Comparison of ENCODE assay signal across 9 cellular contexts in the genomic region with DNA sequence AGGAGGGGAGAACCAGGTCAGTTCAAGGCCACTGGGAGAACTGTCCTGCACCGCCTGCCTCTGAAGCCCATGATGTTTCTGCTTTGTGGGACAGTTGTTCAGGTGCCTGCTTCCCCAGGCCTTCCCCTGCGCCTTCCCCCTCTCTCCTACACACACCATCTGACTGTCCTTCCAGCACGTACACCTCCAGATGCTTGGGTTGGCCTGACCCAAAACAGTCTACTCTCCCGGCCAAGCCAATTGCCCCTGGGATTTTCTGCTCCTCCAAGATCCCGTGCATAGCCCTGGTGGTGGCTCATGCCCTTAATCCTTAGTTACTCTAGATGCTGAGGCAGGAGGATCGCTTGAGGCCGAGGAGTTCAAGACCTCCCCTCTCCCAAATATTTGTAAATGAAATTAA. TPM values are rescaled to one million over a fixed set of nuclear protein-coding genes. Genes with fewer than 3 reads are reported as not detected.
A peak's percentile ranks its signal among the peaks of the same experiment; 100 is the strongest.
DNase-seq lines count a peak whose midpoint lies in the region; ATAC-seq and TF ChIP-seq lines count a peak whose summit lies in the region.
"Had no signal": no experiment of that assay in that cellular context is flagged by ENCODE, and none has a peak within 500 bp of the region (broad histone marks: within the 10 kb centered on the region; RNA-seq: fewer than 3 reads in every experiment).

No MANE protein-coding gene starts in this region.

- ATAC-seq in GM23338: no peak; the same call in 2 of the 3 replicates
- ATAC-seq in GM19455 (IDR thresholded peaks at IDR 0.05; ENCODE audit: unreplicated experiment): no peak
- no peak for ATAC-seq in GM19023 (IDR thresholded peaks at IDR 0.05; ENCODE audit: unreplicated experiment)

- no peaks in the 10 kb centered on the region for H3K9me2 ChIP-seq in GM23338 (ENCODE audit: insufficient read depth)
- H3K9me2 ChIP-seq in SU-DHL-6 (replicated peaks; ENCODE audit: insufficient read depth, low read length): no peaks in the 10 kb centered on the region

- H3K9ac ChIP-seq in SU-DHL-6 (ENCODE audit: low read length): peak overlapping the region; percentile 78
- H3K9ac ChIP-seq in skeletal muscle satellite cell (ENCODE audit: low read depth, low read length): peak overlapping the region; percentile 79

- H3F3A ChIP-seq in GM23338 (replicated peaks; ENCODE audit: low read depth) (0 out of 2 replicates have a peak, but pooled peaks cover 16% of the 10 kb centered on the region), SU-DHL-6 (ENCODE audit: insufficient read depth) (peaks cover 24% of the 10 kb centered on the region)

- H2AFZ ChIP-seq in GM23338 (peak overlapping the region; percentile 100), SU-DHL-6 (ENCODE audit: low read depth, low read length, severe bottlenecking) (peak overlapping the region; percentile 95)

- H3K36me3 Mint-ChIP-seq in GM23338 (ENCODE audit: low read depth): peaks cover 8% of the 10 kb centered on the region; the same call in 2 of the 3 replicates
- H3K36me3 Mint-ChIP-seq in glutamatergic neuron (ENCODE audit: unreplicated experiment): no peaks in the 10 kb centered on the region

- H3K4me1 ChIP-seq in GM23338 (ENCODE audit: insufficient read depth) (peaks cover 6% of the 10 kb centered on the region; the same call in 1 of the 2 replicates), skeletal muscle satellite cell (ENCODE audit: control insufficient read depth, insufficient read depth, low read length) (peaks cover 18% of the 10 kb centered on the region)

- H3K9me3 Mint-ChIP-seq in GM23338 (no peaks in the 10 kb centered on the region; the same call in 2 of the 3 replicates), glutamatergic neuron (ENCODE audit: unreplicated experiment) (peaks cover 3% of the 10 kb centered on the region)

- H3K79me2 ChIP-seq in GM23338 (replicated peaks; ENCODE audit: insufficient read depth) (no peaks in the 10 kb centered on the region), SU-DHL-6 (ENCODE audit: insufficient read depth, low read length) (no peaks in the 10 kb centered on the region)

- no peaks in the 10 kb centered on the region for H3K9me3 ChIP-seq in SU-DHL-6 (ENCODE audit: insufficient read depth, low read length)
- no peaks in the 10 kb centered on the region for H3K9me3 ChIP-seq in skeletal muscle satellite cell (replicated peaks; ENCODE audit: low read length)

- TF ChIP-seq CTCF in GM23338 (conservative IDR thresholded peaks at IDR 0.05; ENCODE audit: low read depth in 2 of 2): no peak
- TF ChIP-seq CTCF in SU-DHL-6 (IDR thresholded peaks at IDR 0.05; ENCODE audit: insufficient read depth, low read length, poor library complexity, severe bottlenecking): no peak
- no peak for TF ChIP-seq CTCF in glutamatergic neuron (IDR thresholded peaks at IDR 0.05; ENCODE audit: partially characterized antibody, unreplicated experiment)

- peaks cover 11% of the 10 kb centered on the region for H3K27me3 Mint-ChIP-seq in GM23338 (ENCODE audit: insufficient read depth, low read depth, poor library complexity)
- H3K27me3 Mint-ChIP-seq in glutamatergic neuron (ENCODE audit: unreplicated experiment): peaks cover 7% of the 10 kb centered on the region

- peaks cover 16% of the 10 kb centered on the region for H3K4me1 Mint-ChIP-seq in GM23338
- H3K4me1 Mint-ChIP-seq in glutamatergic neuron (ENCODE audit: low read depth, unreplicated experiment): peaks cover 8% of the 10 kb centered on the region

- H3K4me2 ChIP-seq in GM23338 (peak overlapping the region; percentile 88), SU-DHL-6 (ENCODE audit: low read depth, low read length, poor library complexity, severe bottlenecking) (peak overlapping the region; percentile 98), skeletal muscle satellite cell (ENCODE audit: low read length) (peak overlapping the region; percentile 89)

- H3K27ac ChIP-seq in GM23338 (ENCODE audit: low read depth): no peak overlapping the region
- H3K27ac ChIP-seq in SU-DHL-6 (ENCODE audit: low read depth, low read length): peak overlapping the region; percentile 70

- peaks cover 11% of the 10 kb centered on the region; the same call in 1 of the 2 replicates for H3K27me3 ChIP-seq in GM23338 (ENCODE audit: insufficient read depth)
- H3K27me3 ChIP-seq in SU-DHL-6 (ENCODE audit: low read length): no peaks in the 10 kb centered on the region
- no peaks in the 10 kb centered on the region for H3K27me3 ChIP-seq in skeletal muscle satellite cell (ENCODE audit: control insufficient read depth, insufficient read depth, low read length)
- H3K27me3 ChIP-seq in H7 (ENCODE audit: control insufficient read depth, insufficient read depth, low read length): peaks cover 7% of the 10 kb centered on the region

- peak overlapping the region; percentile 23; the same call in 1 of the 2 replicates for H3K27ac Mint-ChIP-seq in GM23338
- H3K27ac Mint-ChIP-seq in glutamatergic neuron (ENCODE audit: unreplicated experiment): peak overlapping the region; percentile 92

- H3K4me3 Mint-ChIP-seq in GM23338 (peak overlapping the region; percentile 76), glutamatergic neuron (ENCODE audit: unreplicated experiment) (peak overlapping the region; percentile 80)

- peak overlapping the region; percentile 93 for H3K4me3 ChIP-seq in GM23338
- peak overlapping the region; percentile 50 for H3K4me3 ChIP-seq in SU-DHL-6 (ENCODE audit: insufficient read depth, low read length, poor library complexity, severe bottlenecking)
- H3K4me3 ChIP-seq in skeletal muscle satellite cell (ENCODE audit: low read length): peak overlapping the region; percentile 83
- no peak overlapping the region; the same call in 1 of the 2 replicates for H3K4me3 ChIP-seq in H7 (ENCODE audit: insufficient read depth, low read depth, low read length)

- H3K36me3 ChIP-seq in GM23338 (ENCODE audit: insufficient read depth) (no peaks in the 10 kb centered on the region), SU-DHL-6 (ENCODE audit: low read length) (no peaks in the 10 kb centered on the region), skeletal muscle satellite cell (ENCODE audit: insufficient read depth, low read length) (peaks cover 4% of the 10 kb centered on the region), H7 (replicated peaks; ENCODE audit: control insufficient read depth, insufficient read depth, low read length) (0 out of 2 replicates have a peak, but pooled peaks cover 1% of the 10 kb centered on the region)

- no peak for DNase-seq in GM23338 (ENCODE audit: low spot score)
- no peak for DNase-seq in glutamatergic neuron
- DNase-seq in H7: no peak
- no peak for DNase-seq in iPS-NIHi7 (ENCODE audit: extremely low spot score)

- H4K20me1 ChIP-seq in GM23338 (replicated peaks; ENCODE audit: insufficient read depth) (no peaks in the 10 kb centered on the region), SU-DHL-6 (ENCODE audit: low read depth, low read length) (no peaks in the 10 kb centered on the region)

TF ChIP-seq in GM23338, 12 proteins besides CTCF, POLR2A, EP300 and RAD21 (continues in another document):
- TF ChIP-seq STAT1 (IDR thresholded peaks at IDR 0.05; ENCODE audit: unreplicated experiment) (no peak), JUNB (IDR thresholded peaks at IDR 0.05; ENCODE audit: unreplicated experiment) (no peak), EZH2phosphoT487 (IDR thresholded peaks at IDR 0.05; ENCODE audit: unreplicated experiment) (no peak), ZNF114 (CRISPR knock-in tag; IDR thresholded peaks at IDR 0.05) (no peak), EZH2 (IDR thresholded peaks at IDR 0.05; ENCODE audit: low read depth, unreplicated experiment) (no peak), CREB1 (CRISPR knock-in tag; IDR thresholded peaks at IDR 0.05; ENCODE audit: low read depth) (no peak), NANOG (IDR thresholded peaks at IDR 0.05; ENCODE audit: borderline replicate concordance) (no peak), ZNF331 (CRISPR knock-in tag; IDR thresholded peaks at IDR 0.05; ENCODE audit: low read depth) (no peak), POLR2AphosphoS5 (IDR thresholded peaks at IDR 0.05; ENCODE audit: low read depth) (no peak)
- TF ChIP-seq, protein P1, sequence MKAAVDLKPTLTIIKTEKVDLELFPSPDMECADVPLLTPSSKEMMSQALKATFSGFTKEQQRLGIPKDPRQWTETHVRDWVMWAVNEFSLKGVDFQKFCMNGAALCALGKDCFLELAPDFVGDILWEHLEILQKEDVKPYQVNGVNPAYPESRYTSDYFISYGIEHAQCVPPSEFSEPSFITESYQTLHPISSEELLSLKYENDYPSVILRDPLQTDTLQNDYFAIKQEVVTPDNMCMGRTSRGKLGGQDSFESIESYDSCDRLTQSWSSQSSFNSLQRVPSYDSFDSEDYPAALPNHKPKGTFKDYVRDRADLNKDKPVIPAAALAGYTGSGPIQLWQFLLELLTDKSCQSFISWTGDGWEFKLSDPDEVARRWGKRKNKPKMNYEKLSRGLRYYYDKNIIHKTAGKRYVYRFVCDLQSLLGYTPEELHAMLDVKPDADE (IDR thresholded peaks at IDR 0.05): no peak

RNA-seq across cellular contexts. Expression of a gene that starts 0.7 kb away (rescaled TPM):
- total RNA-seq in GM23338 (2014; rRNA removed; shearing (Covaris generic)): 27.5 and 28.7 TPM in 2 replicates
- 16.5 and 18.4 TPM in 2 replicates for polyA plus RNA-seq in GM23338 (2016; fragmentation: Nextera tagmentation; extraction: Ambion mirVana)
- 22.0 TPM for total RNA-seq in glutamatergic neuron (ENCODE audit: unreplicated experiment)
- total RNA-seq in skeletal muscle satellite cell (2012; rRNA removed): 21.5 and 23.4 TPM in 2 replicates
- 28.4 and 38.1 TPM in 2 replicates for total RNA-seq in H7 (2014; rRNA removed; shearing (Covaris generic))

RNA-seq across cellular contexts. Expression of a gene that starts 9.3 kb away (rescaled TPM):
- not detected in 2 replicates for total RNA-seq in GM23338 (2014; rRNA removed; shearing (Covaris generic))
- 0.18 TPM in 1 of 2 replicates, not detected in the other for polyA plus RNA-seq in GM23338 (2016; fragmentation: Nextera tagmentation; extraction: Ambion mirVana)
- total RNA-seq in glutamatergic neuron (ENCODE audit: unreplicated experiment): not detected
- total RNA-seq in skeletal muscle satellite cell (2012; rRNA removed): not detected in 2 replicates
- total RNA-seq in H7 (2014; rRNA removed; shearing (Covaris generic)): not detected in 2 replicates
- total RNA-seq: subcutaneous adipose tissue had no signal

RNA-seq across cellular contexts. Expression of a gene that starts 30.3 kb away (rescaled TPM):
- total RNA-seq in GM23338 (2014; rRNA removed; shearing (Covaris generic)): 0.63 and 4.6 TPM in 2 replicates
- polyA plus RNA-seq in GM23338 (2016; fragmentation: Nextera tagmentation; extraction: Ambion mirVana): 1.7 and 1.8 TPM in 2 replicates
- 2.5 TPM for total RNA-seq in glutamatergic neuron (ENCODE audit: unreplicated experiment)
- 0.44 and 0.51 TPM in 2 replicates for total RNA-seq in skeletal muscle satellite cell (2012; rRNA removed)
- 0.62 and 3.2 TPM in 2 replicates for total RNA-seq in H7 (2014; rRNA removed; shearing (Covaris generic))

RNA-seq across cellular contexts. Expression of a gene that starts 52.0 kb away (rescaled TPM):
- 12.4 and 12.8 TPM in 2 replicates for total RNA-seq in GM23338 (2014; rRNA removed; shearing (Covaris generic))
- polyA plus RNA-seq in GM23338 (2016; fragmentation: Nextera tagmentation; extraction: Ambion mirVana): 6.9 and 7.5 TPM in 2 replicates
- 52.2 TPM for total RNA-seq in glutamatergic neuron (ENCODE audit: unreplicated experiment)
- 5.8 and 10.3 TPM in 2 replicates for total RNA-seq in skeletal muscle satellite cell (2012; rRNA removed)
- total RNA-seq in H7 (2014; rRNA removed; shearing (Covaris generic)): 14.8 and 16.2 TPM in 2 replicates

RNA-seq across cellular contexts. Expression of a gene that starts 54.6 kb away (rescaled TPM):
- total RNA-seq in GM23338 (2014; rRNA removed; shearing (Covaris generic)): 7.7 and 13.7 TPM in 2 replicates
- 2.2 and 2.3 TPM in 2 replicates for polyA plus RNA-seq in GM23338 (2016; fragmentation: Nextera tagmentation; extraction: Ambion mirVana)
- total RNA-seq in glutamatergic neuron (ENCODE audit: unreplicated experiment): 0.12 TPM
- total RNA-seq in skeletal muscle satellite cell (2012; rRNA removed): under 0.01 TPM in 1 of 2 replicates, not detected in the other
- 0.07 and 0.87 TPM in 2 replicates for total RNA-seq in H7 (2014; rRNA removed; shearing (Covaris generic))
- total RNA-seq: subcutaneous adipose tissue had no signal
